In genomic region chr10:13099666-13100348, GRCh38 we compare ENCODE assay signal across 1 cellular context.
TF ChIP-seq lines count a peak whose summit lies in the region.

Gene OPTN, plus strand, starts transcription at chr10:13100163. Its CDS starts 8,960 bp downstream, at chr10:13109123.

TF ChIP-seq in SK-N-SH, 30 proteins besides CTCF, POLR2A, EP300 and RAD21 (continued from another document):
- TF ChIP-seq REST (IDR thresholded peaks at IDR 0.05; ENCODE audit: low read depth, low read length) (no peak), RFX5 (IDR thresholded peaks at IDR 0.05; ENCODE audit: low read length) (no peak), JUND (IDR thresholded peaks at IDR 0.05) (no peak), NRF1 (IDR thresholded peaks at IDR 0.05; ENCODE audit: low read depth, low read length) (no peak), SMC3 (IDR thresholded peaks at IDR 0.05; ENCODE audit: low read depth, low read length) (peak; percentile 20; the same call in 1 of the 2 replicates), SIN3A (IDR thresholded peaks at IDR 0.05; ENCODE audit: borderline replicate concordance, low read depth, low read length) (peak; percentile 20; the same call in 1 of the 2 replicates), MXI1 (IDR thresholded peaks at IDR 0.05; ENCODE audit: low read depth, low read length) (peak; percentile 59; the same call in 1 of the 2 replicates), EZH2phosphoT487 (IDR thresholded peaks at IDR 0.05; ENCODE audit: borderline replicate concordance, low read depth) (no peak), FOSL2 (IDR thresholded peaks at IDR 0.05; ENCODE audit: borderline replicate concordance, low read depth) (no peak), MAX (IDR thresholded peaks at IDR 0.05; ENCODE audit: low read depth) (no peak), USF1 (IDR thresholded peaks at IDR 0.05; ENCODE audit: borderline replicate concordance, low read depth) (no peak; the same call in 1 of the 2 replicates), RXRA (IDR thresholded peaks at IDR 0.05; ENCODE audit: borderline replicate concordance, low read depth) (no peak), TEAD4 (IDR thresholded peaks at IDR 0.05; ENCODE audit: borderline replicate concordance, insufficient read depth) (no peak), FOXM1 (IDR thresholded peaks at IDR 0.05; ENCODE audit: low read depth) (no peak), USF2 (IDR thresholded peaks at IDR 0.05; ENCODE audit: borderline replicate concordance, low read depth, low read length) (no peak), GABPA (IDR thresholded peaks at IDR 0.05; ENCODE audit: low read depth) (no peak), TCF12 (IDR thresholded peaks at IDR 0.05) (0 out of 2 replicates have a peak, but pooled peaks have one; percentile 10), GATA2 (CRISPR knock-in tag; IDR thresholded peaks at IDR 0.05) (no peak), RCOR1 (IDR thresholded peaks at IDR 0.05; ENCODE audit: low read length) (no peak), CHD2 (IDR thresholded peaks at IDR 0.05; ENCODE audit: low read length, partially characterized antibody) (no peak), MEF2A (IDR thresholded peaks at IDR 0.05; ENCODE audit: borderline replicate concordance, low read depth) (no peak)
